ENCODE assay signal across 1 cellular context in the genomic region with DNA sequence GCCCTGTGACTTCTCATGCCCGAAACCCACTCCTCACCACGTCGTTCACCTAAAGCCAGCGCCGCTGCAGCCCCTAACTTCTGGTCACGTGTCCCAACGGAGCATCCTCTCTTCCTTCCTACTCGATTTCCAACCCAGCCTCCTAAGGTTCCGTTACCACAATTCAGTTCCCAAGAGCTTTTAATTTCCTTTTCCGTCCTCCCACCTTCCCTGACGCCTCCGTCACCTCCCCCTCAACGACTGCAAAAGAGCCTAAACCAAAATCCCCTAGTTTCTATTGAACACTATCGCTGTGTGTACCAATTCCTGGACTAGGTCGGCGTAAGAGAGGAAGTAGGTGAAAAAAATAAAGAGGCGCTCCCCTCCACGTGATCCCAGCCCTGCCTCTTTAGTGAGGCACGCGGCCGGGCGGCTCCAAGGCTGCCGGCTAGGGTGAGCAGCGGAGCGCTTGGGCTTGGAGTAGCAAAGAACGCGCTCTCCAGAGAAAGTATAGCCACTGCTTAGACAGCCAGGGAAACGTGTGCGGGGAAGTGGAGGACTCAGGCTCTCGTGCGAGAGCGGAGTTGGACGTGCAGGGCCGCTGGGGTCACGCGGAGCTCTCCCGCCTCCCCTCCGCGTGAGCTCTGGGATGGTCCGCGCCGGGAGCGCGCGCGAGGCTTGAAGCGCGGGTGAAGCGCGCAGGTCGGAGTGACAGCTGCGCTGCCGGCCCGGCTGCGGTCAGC.
TF ChIP-seq lines count a peak whose summit lies in the region.

A gene (plus strand): TSS at position 685 of the 722 bp plus-strand sequence.
A gene (minus strand): TSS at position 82 of the 722 bp plus-strand sequence. CDS start 1,189 bp downstream, outside the sequence.

TF ChIP-seq in K562, 482 proteins besides CTCF, POLR2A, EP300 and RAD21 (continued from another document and continues in another):
- TF ChIP-seq, protein P1, sequence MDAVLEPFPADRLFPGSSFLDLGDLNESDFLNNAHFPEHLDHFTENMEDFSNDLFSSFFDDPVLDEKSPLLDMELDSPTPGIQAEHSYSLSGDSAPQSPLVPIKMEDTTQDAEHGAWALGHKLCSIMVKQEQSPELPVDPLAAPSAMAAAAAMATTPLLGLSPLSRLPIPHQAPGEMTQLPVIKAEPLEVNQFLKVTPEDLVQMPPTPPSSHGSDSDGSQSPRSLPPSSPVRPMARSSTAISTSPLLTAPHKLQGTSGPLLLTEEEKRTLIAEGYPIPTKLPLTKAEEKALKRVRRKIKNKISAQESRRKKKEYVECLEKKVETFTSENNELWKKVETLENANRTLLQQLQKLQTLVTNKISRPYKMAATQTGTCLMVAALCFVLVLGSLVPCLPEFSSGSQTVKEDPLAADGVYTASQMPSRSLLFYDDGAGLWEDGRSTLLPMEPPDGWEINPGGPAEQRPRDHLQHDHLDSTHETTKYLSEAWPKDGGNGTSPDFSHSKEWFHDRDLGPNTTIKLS (IDR thresholded peaks at IDR 0.05; ENCODE audit: borderline replicate concordance, low read depth) = peak; percentile 93
- peak; percentile 94 for TF ChIP-seq CXXC5 (CRISPR knock-in tag; IDR thresholded peaks at IDR 0.05)
- no peak for TF ChIP-seq SAFB (IDR thresholded peaks at IDR 0.05; ENCODE audit: borderline replicate concordance, low read depth, low read length)
- no peak for TF ChIP-seq ARHGAP35 (IDR thresholded peaks at IDR 0.05; ENCODE audit: partially characterized antibody)
- TF ChIP-seq, protein P2, sequence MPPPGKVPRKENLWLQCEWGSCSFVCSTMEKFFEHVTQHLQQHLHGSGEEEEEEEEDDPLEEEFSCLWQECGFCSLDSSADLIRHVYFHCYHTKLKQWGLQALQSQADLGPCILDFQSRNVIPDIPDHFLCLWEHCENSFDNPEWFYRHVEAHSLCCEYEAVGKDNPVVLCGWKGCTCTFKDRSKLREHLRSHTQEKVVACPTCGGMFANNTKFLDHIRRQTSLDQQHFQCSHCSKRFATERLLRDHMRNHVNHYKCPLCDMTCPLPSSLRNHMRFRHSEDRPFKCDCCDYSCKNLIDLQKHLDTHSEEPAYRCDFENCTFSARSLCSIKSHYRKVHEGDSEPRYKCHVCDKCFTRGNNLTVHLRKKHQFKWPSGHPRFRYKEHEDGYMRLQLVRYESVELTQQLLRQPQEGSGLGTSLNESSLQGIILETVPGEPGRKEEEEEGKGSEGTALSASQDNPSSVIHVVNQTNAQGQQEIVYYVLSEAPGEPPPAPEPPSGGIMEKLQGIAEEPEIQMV (tag; conservative IDR thresholded peaks at IDR 0.05; ENCODE audit: low read depth) = no peak
- TF ChIP-seq ZNF274 (IDR thresholded peaks at IDR 0.05; ENCODE audit: borderline replicate concordance, low read depth, low read length) = no peak
- TF ChIP-seq NUFIP1 (IDR thresholded peaks at IDR 0.05; ENCODE audit: partially characterized antibody) = peak; percentile 94
- no peak for TF ChIP-seq FOXK1 (CRISPR knock-in tag; IDR thresholded peaks at IDR 0.05; ENCODE audit: borderline replicate concordance)
- no peak for TF ChIP-seq ZNF408 (CRISPR knock-in tag; IDR thresholded peaks at IDR 0.05; ENCODE audit: low read depth)
- TF ChIP-seq, protein P3, sequence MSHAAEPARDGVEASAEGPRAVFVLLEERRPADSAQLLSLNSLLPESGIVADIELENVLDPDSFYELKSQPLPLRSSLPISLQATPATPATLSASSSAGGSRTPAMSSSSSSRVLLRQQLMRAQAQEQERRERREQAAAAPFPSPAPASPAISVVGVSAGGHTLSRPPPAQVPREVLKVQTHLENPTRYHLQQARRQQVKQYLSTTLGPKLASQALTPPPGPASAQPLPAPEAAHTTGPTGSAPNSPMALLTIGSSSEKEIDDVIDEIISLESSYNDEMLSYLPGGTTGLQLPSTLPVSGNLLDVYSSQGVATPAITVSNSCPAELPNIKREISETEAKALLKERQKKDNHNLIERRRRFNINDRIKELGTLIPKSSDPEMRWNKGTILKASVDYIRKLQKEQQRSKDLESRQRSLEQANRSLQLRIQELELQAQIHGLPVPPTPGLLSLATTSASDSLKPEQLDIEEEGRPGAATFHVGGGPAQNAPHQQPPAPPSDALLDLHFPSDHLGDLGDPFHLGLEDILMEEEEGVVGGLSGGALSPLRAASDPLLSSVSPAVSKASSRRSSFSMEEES (CRISPR knock-in tag; IDR thresholded peaks at IDR 0.05) = peak; percentile 94
- TF ChIP-seq SMAD3 (CRISPR knock-in tag; conservative IDR thresholded peaks at IDR 0.05) = 0 out of 2 replicates have a peak, but pooled peaks have one; percentile 40
- TF ChIP-seq SUPT5H (IDR thresholded peaks at IDR 0.05) = peak; percentile 79
- TF ChIP-seq ZNF224 (CRISPR knock-in tag; IDR thresholded peaks at IDR 0.05) = no peak
- TF ChIP-seq, protein P4, sequence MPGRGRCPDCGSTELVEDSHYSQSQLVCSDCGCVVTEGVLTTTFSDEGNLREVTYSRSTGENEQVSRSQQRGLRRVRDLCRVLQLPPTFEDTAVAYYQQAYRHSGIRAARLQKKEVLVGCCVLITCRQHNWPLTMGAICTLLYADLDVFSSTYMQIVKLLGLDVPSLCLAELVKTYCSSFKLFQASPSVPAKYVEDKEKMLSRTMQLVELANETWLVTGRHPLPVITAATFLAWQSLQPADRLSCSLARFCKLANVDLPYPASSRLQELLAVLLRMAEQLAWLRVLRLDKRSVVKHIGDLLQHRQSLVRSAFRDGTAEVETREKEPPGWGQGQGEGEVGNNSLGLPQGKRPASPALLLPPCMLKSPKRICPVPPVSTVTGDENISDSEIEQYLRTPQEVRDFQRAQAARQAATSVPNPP (IDR thresholded peaks at IDR 0.05; ENCODE audit: borderline replicate concordance, insufficient read depth, insufficient read length) = no peak
- no peak for TF ChIP-seq PRMT5 (CRISPR knock-in tag; IDR thresholded peaks at IDR 0.05)
- TF ChIP-seq TAL1 (IDR thresholded peaks at IDR 0.05) = peak; percentile 39; the same call in 1 of the 2 replicates
- no peak for TF ChIP-seq MYNN (IDR thresholded peaks at IDR 0.05)
- no peak for TF ChIP-seq MYNN (CRISPR knock-in tag; IDR thresholded peaks at IDR 0.05)
- TF ChIP-seq, protein P5, sequence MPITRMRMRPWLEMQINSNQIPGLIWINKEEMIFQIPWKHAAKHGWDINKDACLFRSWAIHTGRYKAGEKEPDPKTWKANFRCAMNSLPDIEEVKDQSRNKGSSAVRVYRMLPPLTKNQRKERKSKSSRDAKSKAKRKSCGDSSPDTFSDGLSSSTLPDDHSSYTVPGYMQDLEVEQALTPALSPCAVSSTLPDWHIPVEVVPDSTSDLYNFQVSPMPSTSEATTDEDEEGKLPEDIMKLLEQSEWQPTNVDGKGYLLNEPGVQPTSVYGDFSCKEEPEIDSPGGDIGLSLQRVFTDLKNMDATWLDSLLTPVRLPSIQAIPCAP (CRISPR knock-in tag; IDR thresholded peaks at IDR 0.05; ENCODE audit: borderline replicate concordance) = no peak
- TF ChIP-seq RBM34 (IDR thresholded peaks at IDR 0.05; ENCODE audit: borderline replicate concordance, insufficient read depth, low read length) = no peak
- TF ChIP-seq FIP1L1 (IDR thresholded peaks at IDR 0.05; ENCODE audit: low read depth, low read length, poor library complexity, severe bottlenecking) = peak; percentile 74
- 0 out of 4 replicates have a peak, but pooled peaks of 1 of the 2 experiments have one; percentile 23 for TF ChIP-seq CSDE1 (IDR thresholded peaks at IDR 0.05)
- no peak for TF ChIP-seq SMARCC2 (IDR thresholded peaks at IDR 0.05; ENCODE audit: low read depth)
- TF ChIP-seq, protein P6, sequence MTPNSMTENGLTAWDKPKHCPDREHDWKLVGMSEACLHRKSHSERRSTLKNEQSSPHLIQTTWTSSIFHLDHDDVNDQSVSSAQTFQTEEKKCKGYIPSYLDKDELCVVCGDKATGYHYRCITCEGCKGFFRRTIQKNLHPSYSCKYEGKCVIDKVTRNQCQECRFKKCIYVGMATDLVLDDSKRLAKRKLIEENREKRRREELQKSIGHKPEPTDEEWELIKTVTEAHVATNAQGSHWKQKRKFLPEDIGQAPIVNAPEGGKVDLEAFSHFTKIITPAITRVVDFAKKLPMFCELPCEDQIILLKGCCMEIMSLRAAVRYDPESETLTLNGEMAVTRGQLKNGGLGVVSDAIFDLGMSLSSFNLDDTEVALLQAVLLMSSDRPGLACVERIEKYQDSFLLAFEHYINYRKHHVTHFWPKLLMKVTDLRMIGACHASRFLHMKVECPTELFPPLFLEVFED (CRISPR knock-in tag; conservative IDR thresholded peaks at IDR 0.05) = peak; percentile 82
- peak; percentile 18; the same call in 1 of the 2 replicates for TF ChIP-seq NR2C2 (CRISPR knock-in tag; IDR thresholded peaks at IDR 0.05)
- TF ChIP-seq NR2C2 (tag; IDR thresholded peaks at IDR 0.05) = peak; percentile 63; the same call in 1 of the 2 replicates
- no peak for TF ChIP-seq DDX20 (tag; IDR thresholded peaks at IDR 0.05; ENCODE audit: low read depth)
- TF ChIP-seq LCOR (CRISPR knock-in tag; IDR thresholded peaks at IDR 0.05) = peak; percentile 5; the same call in 1 of the 2 replicates
- no peak for TF ChIP-seq ZC3H4 (CRISPR knock-in tag; IDR thresholded peaks at IDR 0.05; ENCODE audit: borderline replicate concordance)
- TF ChIP-seq NFE2L1 (tag; IDR thresholded peaks at IDR 0.05; ENCODE audit: borderline replicate concordance, low read depth) = no peak
- no peak for TF ChIP-seq TAF15 (IDR thresholded peaks at IDR 0.05; ENCODE audit: low read depth, low read length)
- 0 out of 2 replicates have a peak, but pooled peaks have one; percentile 55 for TF ChIP-seq HNRNPL (IDR thresholded peaks at IDR 0.05; ENCODE audit: low read depth, low read length)
- TF ChIP-seq ZNF830 (CRISPR knock-in tag; IDR thresholded peaks at IDR 0.05) = no peak
- TF ChIP-seq, protein P7, sequence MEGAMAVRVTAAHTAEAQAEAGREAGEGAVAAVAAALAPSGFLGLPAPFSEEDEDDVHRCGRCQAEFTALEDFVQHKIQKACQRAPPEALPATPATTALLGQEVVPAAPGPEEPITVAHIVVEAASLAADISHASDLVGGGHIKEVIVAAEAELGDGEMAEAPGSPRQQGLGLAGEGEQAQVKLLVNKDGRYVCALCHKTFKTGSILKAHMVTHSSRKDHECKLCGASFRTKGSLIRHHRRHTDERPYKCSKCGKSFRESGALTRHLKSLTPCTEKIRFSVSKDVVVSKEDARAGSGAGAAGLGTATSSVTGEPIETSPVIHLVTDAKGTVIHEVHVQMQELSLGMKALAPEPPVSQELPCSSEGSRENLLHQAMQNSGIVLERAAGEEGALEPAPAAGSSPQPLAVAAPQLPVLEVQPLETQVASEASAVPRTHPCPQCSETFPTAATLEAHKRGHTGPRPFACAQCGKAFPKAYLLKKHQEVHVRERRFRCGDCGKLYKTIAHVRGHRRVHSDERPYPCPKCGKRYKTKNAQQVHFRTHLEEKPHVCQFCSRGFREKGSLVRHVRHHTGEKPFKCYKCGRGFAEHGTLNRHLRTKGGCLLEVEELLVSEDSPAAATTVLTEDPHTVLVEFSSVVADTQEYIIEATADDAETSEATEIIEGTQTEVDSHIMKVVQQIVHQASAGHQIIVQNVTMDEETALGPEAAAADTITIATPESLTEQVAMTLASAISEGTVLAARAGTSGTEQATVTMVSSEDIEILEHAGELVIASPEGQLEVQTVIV (CRISPR knock-in tag; IDR thresholded peaks at IDR 0.05; ENCODE audit: borderline replicate concordance) = no peak
- TF ChIP-seq ZNF384 (IDR thresholded peaks at IDR 0.05; ENCODE audit: low read depth, low read length) = peak; percentile 95
- TF ChIP-seq, protein P8, sequence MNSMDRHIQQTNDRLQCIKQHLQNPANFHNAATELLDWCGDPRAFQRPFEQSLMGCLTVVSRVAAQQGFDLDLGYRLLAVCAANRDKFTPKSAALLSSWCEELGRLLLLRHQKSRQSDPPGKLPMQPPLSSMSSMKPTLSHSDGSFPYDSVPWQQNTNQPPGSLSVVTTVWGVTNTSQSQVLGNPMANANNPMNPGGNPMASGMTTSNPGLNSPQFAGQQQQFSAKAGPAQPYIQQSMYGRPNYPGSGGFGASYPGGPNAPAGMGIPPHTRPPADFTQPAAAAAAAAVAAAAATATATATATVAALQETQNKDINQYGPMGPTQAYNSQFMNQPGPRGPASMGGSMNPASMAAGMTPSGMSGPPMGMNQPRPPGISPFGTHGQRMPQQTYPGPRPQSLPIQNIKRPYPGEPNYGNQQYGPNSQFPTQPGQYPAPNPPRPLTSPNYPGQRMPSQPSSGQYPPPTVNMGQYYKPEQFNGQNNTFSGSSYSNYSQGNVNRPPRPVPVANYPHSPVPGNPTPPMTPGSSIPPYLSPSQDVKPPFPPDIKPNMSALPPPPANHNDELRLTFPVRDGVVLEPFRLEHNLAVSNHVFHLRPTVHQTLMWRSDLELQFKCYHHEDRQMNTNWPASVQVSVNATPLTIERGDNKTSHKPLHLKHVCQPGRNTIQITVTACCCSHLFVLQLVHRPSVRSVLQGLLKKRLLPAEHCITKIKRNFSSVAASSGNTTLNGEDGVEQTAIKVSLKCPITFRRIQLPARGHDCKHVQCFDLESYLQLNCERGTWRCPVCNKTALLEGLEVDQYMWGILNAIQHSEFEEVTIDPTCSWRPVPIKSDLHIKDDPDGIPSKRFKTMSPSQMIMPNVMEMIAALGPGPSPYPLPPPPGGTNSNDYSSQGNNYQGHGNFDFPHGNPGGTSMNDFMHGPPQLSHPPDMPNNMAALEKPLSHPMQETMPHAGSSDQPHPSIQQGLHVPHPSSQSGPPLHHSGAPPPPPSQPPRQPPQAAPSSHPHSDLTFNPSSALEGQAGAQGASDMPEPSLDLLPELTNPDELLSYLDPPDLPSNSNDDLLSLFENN (IDR thresholded peaks at IDR 0.05; ENCODE audit: low read depth in 2 of 2, low read length in 2 of 2) = no peak
- TF ChIP-seq, protein P9, sequence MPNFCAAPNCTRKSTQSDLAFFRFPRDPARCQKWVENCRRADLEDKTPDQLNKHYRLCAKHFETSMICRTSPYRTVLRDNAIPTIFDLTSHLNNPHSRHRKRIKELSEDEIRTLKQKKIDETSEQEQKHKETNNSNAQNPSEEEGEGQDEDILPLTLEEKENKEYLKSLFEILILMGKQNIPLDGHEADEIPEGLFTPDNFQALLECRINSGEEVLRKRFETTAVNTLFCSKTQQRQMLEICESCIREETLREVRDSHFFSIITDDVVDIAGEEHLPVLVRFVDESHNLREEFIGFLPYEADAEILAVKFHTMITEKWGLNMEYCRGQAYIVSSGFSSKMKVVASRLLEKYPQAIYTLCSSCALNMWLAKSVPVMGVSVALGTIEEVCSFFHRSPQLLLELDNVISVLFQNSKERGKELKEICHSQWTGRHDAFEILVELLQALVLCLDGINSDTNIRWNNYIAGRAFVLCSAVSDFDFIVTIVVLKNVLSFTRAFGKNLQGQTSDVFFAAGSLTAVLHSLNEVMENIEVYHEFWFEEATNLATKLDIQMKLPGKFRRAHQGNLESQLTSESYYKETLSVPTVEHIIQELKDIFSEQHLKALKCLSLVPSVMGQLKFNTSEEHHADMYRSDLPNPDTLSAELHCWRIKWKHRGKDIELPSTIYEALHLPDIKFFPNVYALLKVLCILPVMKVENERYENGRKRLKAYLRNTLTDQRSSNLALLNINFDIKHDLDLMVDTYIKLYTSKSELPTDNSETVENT (CRISPR knock-in tag; IDR thresholded peaks at IDR 0.05) = peak; percentile 46; the same call in 1 of the 2 replicates
- TF ChIP-seq, protein P10, sequence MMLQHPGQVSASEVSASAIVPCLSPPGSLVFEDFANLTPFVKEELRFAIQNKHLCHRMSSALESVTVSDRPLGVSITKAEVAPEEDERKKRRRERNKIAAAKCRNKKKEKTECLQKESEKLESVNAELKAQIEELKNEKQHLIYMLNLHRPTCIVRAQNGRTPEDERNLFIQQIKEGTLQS (IDR thresholded peaks at IDR 0.05) = peak; percentile 63
- TF ChIP-seq, protein P10 (CRISPR knock-in tag; conservative IDR thresholded peaks at IDR 0.05) = no peak
- peak; percentile 34; the same call in 1 of the 2 replicates for TF ChIP-seq ZNF239 (CRISPR knock-in tag; IDR thresholded peaks at IDR 0.05)
